ENCODE assay signal across 8 cellular contexts in the genomic region with DNA sequence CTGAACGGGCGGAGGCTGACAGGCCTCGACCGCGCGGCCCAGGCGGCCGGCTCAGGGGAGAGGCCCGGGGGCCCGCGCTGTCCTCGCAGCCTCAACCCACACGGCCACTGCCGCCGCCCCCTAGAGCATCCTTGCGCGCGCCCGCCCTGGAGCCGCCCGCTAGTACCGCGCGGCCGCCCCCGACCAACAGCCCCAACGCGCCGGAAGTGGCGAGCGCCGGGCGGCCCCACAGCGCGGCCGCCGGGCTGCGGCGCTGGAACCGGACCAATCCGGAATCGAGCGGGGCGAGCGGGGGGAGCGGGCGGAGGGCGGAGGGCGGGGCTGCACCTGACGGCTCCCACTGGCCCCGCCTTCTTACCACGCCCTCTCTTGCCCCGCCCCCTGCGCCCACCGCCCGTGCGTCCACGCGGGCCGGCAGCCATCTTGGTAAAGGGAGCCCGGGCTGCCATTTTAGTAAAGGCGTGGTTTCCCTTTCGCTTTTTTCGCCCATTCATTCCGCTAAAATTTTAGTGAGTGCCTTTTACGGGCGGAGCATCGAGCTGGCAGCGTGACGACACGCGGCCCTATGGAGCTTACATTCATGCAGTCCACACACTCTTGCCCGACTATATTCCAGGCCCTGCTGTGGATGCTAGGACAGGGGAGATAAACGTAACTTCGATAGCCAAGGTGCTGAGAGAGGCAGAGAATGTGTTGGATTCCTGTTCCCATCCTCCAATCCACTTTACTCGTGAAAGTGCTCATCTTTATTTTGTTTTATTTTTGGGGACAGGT. TPM values are rescaled to one million over a fixed set of nuclear protein-coding genes. Genes with fewer than 3 reads are reported as not detected.
DNase-seq lines count a peak whose midpoint lies in the region; ATAC-seq lines count a peak whose summit lies in the region.

A gene with protein sequence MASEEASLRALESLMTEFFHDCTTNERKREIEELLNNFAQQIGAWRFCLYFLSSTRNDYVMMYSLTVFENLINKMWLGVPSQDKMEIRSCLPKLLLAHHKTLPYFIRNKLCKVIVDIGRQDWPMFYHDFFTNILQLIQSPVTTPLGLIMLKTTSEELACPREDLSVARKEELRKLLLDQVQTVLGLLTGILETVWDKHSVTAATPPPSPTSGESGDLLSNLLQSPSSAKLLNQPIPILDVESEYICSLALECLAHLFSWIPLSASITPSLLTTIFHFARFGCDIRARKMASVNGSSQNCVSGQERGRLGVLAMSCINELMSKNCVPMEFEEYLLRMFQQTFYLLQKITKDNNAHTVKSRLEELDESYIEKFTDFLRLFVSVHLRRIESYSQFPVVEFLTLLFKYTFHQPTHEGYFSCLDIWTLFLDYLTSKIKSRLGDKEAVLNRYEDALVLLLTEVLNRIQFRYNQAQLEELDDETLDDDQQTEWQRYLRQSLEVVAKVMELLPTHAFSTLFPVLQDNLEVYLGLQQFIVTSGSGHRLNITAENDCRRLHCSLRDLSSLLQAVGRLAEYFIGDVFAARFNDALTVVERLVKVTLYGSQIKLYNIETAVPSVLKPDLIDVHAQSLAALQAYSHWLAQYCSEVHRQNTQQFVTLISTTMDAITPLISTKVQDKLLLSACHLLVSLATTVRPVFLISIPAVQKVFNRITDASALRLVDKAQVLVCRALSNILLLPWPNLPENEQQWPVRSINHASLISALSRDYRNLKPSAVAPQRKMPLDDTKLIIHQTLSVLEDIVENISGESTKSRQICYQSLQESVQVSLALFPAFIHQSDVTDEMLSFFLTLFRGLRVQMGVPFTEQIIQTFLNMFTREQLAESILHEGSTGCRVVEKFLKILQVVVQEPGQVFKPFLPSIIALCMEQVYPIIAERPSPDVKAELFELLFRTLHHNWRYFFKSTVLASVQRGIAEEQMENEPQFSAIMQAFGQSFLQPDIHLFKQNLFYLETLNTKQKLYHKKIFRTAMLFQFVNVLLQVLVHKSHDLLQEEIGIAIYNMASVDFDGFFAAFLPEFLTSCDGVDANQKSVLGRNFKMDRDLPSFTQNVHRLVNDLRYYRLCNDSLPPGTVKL (minus strand): TSS at position 208 of the 774 bp plus-strand sequence. CDS start 597 bp downstream, outside the sequence.

- H3K4me2 ChIP-seq in mesenchymal stem cell (ENCODE audit: low read length, poor library complexity, severe bottlenecking): peak within 1 kb of the TSS; percentile 38

- H2BK5ac ChIP-seq in mesenchymal stem cell (ENCODE audit: low read depth, low read length, poor library complexity, severe bottlenecking): no peak within 1 kb of the TSS

- H3K36me3 Mint-ChIP-seq in effector memory CD8-positive, alpha-beta T cell (ENCODE audit: insufficient read depth): peaks cover 30% of the 10 kb centered on the region

- peaks cover 10% of the 10 kb centered on the region for H3K4me1 ChIP-seq in mesenchymal stem cell (ENCODE audit: control insufficient read depth, insufficient read depth, low read depth, low read length)

- peak within 1 kb of the TSS; percentile 86 for H2BK120ac ChIP-seq in mesenchymal stem cell (ENCODE audit: low read depth, low read length)

- H3K4me3 ChIP-seq in mesenchymal stem cell (ENCODE audit: insufficient read depth in 1 of 2, low read depth in 1 of 2, low read length in 2 of 2): peak within 1 kb of the TSS; percentile 72 to 90

- peak within 1 kb of the TSS; percentile 75 to 80 for H3K27ac Mint-ChIP-seq in effector memory CD8-positive, alpha-beta T cell

- H3K18ac ChIP-seq in mesenchymal stem cell (ENCODE audit: low read depth in 1 of 2, low read length in 2 of 2): peak within 1 kb of the TSS; percentile 66 to 67

- H2AFZ ChIP-seq in mesenchymal stem cell (ENCODE audit: low read depth, low read length): peak within 1 kb of the TSS; percentile 67

- peaks cover 28 to 38% of the 10 kb centered on the region in 2 donors for H3K4me1 Mint-ChIP-seq in effector memory CD8-positive, alpha-beta T cell (ENCODE audit: low read depth in 2 of 2)

- H3K14ac ChIP-seq in mesenchymal stem cell (ENCODE audit: low read length in 2 of 2): peak within 1 kb of the TSS in 1 of 2 experiments; percentile 63

- peak within 1 kb of the TSS in 1 of 2 experiments; percentile 11 for H2BK12ac ChIP-seq in mesenchymal stem cell (ENCODE audit: low read length in 2 of 2)

- peak within 1 kb of the TSS; percentile 94 for H2BK15ac ChIP-seq in mesenchymal stem cell (ENCODE audit: low read depth, poor library complexity, severe bottlenecking)

- H4K8ac ChIP-seq in mesenchymal stem cell (ENCODE audit: low read length): peak within 1 kb of the TSS; percentile 79

- H3K27me3 Mint-ChIP-seq in effector memory CD8-positive, alpha-beta T cell: no peaks in the 10 kb centered on the region

- peak within 1 kb of the TSS; percentile 67 for H4K91ac ChIP-seq in mesenchymal stem cell (ENCODE audit: low read length)

- H3K4ac ChIP-seq in mesenchymal stem cell (ENCODE audit: low read depth in 1 of 2, low read length in 2 of 2): peak within 1 kb of the TSS; percentile 9 to 84

- peak within 1 kb of the TSS in 1 of 2 experiments; percentile 16 for H3K23ac ChIP-seq in mesenchymal stem cell (ENCODE audit: low read length in 2 of 2)

- H3K9me3 Mint-ChIP-seq in effector memory CD8-positive, alpha-beta T cell: peaks cover 0 to 2% of the 10 kb centered on the region in 2 donors

- peaks cover 3 to 16% of the 10 kb centered on the region in 2 experiments for H3K36me3 ChIP-seq in mesenchymal stem cell (ENCODE audit: control insufficient read depth in 1 of 2, insufficient read depth in 2 of 2, low read depth in 1 of 2, low read length in 2 of 2)

- peak within 1 kb of the TSS; percentile 81 to 87 for H3K4me3 Mint-ChIP-seq in effector memory CD8-positive, alpha-beta T cell

- peak within 1 kb of the TSS; percentile 35 for H2AK5ac ChIP-seq in mesenchymal stem cell (ENCODE audit: low read length, severe bottlenecking)

- WGBS in mesenchymal stem cell: under 1% methylated on average over 65 of the region's 76 CpGs

- peak; percentile 70 for ATAC-seq in GM21367 (IDR thresholded peaks at IDR 0.05; ENCODE audit: unreplicated experiment)
- peak; percentile 87 for ATAC-seq in effector memory CD8-positive, alpha-beta T cell (replicated peaks)

- H3K27me3 ChIP-seq in mesenchymal stem cell (ENCODE audit: control insufficient read depth in 1 of 2, insufficient read depth in 1 of 2, low read length in 2 of 2): no peaks in the 10 kb centered on the region

- no peaks in the 10 kb centered on the region for H3K9me3 ChIP-seq in mesenchymal stem cell (ENCODE audit: control insufficient read depth, low read length)

- H3K79me1 ChIP-seq in mesenchymal stem cell (replicated peaks; ENCODE audit: low read length, poor library complexity, severe bottlenecking): no peaks in the 10 kb centered on the region

- H3K27ac ChIP-seq in mesenchymal stem cell (ENCODE audit: low read length, poor library complexity, severe bottlenecking): peak within 1 kb of the TSS; percentile 55

- peak; percentile 96 for DNase-seq in COLO668 (lab: John Stamatoyannopoulos, UW; ENCODE audit: unreplicated experiment)
- peak in 75 of 76 experiments; percentile 23 to 97 (median 91) for DNase-seq in HUDEP-2 (lab: John Stamatoyannopoulos, UW; ENCODE audit: unreplicated experiment in 76 of 76)
- DNase-seq in NOMO-1 treated with dmso at 0.1 percent for 144 hours (lab: John Stamatoyannopoulos, UW; ENCODE audit: unreplicated experiment): peak; percentile 97
- peak; percentile 97 to 99 (median 98) for DNase-seq in activated CD8-positive, alpha-beta memory T cell treated with anti-CD3 and anti-CD28 coated beads for 48 hours (ENCODE audit: low read depth in 2 of 3, low spot score in 2 of 3)
- DNase-seq in effector memory CD8-positive, alpha-beta T cell: peak; percentile 99
- peak; percentile 91 for DNase-seq in mesenchymal stem cell
- peak; percentile 97 for DNase-seq in stimulated activated CD8-positive, alpha-beta memory T cell treated with anti-CD3 and anti-CD28 coated beads, Interleukin-12 subunit alpha, Interleukin-12 subunit beta, amount 100 ng/mL, for 24 hours (ENCODE audit: extremely low read depth)

- peak within 1 kb of the TSS; percentile 96 for H3K9ac ChIP-seq in mesenchymal stem cell (ENCODE audit: low read length)

RNA-seq across cellular contexts. Expression of the gene that starts here (rescaled TPM):
- 52.4 TPM for polyA plus RNA-seq in mesenchymal stem cell (2013, experiment 1 of 2)
- polyA plus RNA-seq in mesenchymal stem cell (2013, experiment 2 of 2): 54.0 TPM

Comparison
In these comparisons a context has a peak if more than half of its experiments do, and no peak if none do; other contexts are left out.
1. Peak in every context shown above with its lines: DNase-seq, ATAC-seq, H3K4me3 ChIP-seq and H3K27ac ChIP-seq.